In the genomic region with DNA sequence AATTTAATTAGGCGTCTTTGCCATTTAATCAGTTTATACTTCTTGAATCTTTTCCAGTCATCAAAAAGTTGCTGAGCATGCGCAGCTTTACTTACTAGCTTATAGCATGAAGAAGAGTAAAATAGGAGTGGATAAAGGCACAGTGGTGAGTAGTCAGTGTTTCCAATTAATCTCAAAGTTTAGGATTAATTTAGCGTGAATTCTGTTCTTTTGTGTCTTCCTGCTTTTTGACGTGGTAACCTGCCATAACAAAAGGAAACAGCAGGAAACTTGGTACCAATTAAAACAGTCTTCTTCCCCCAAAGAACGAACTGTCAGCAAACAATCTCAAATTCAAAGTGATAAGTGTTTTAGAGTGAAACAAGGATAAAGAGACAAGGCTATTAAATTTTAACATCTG, we compare ENCODE assay signal across 27 cellular contexts.
"Had no signal": no experiment of that assay in that cellular context is flagged by ENCODE, and none has a peak within 500 bp of the region (broad histone marks: within the 10 kb centered on the region; RNA-seq: fewer than 3 reads in every experiment).

No MANE protein-coding gene starts in this region.

- ATAC-seq: heart right ventricle; left cardiac atrium; left lung; mucosa of descending colon; natural killer cell treated with Interleukin-12 subunit alpha and Interleukin-12 subunit beta and Interleukin-15 and Interleukin-18, amount 100 ng/mL, for 72 hours; right cardiac atrium; stimulated activated effector memory CD8-positive, alpha-beta T cell treated with anti-CD3 and anti-CD28 coated beads, Interleukin-12 subunit alpha, Interleukin-12 subunit beta, amount 100 ng/mL, for 72 hours had no signal

- H3K27me3 Mint-ChIP-seq: dendritic cell treated with granulocyte-macrophage colony-stimulating factor and Interleukin-4, amounts not matched to agents 40 ng/mL and 50 ng/mL, for 4 days; naive B cell; natural killer cell treated with Interleukin-12 subunit alpha and Interleukin-12 subunit beta and Interleukin-15 and Interleukin-18, amount 100 ng/mL, for 72 hours had no signal

- H3K4me3 Mint-ChIP-seq: dendritic cell treated with granulocyte-macrophage colony-stimulating factor and Interleukin-4, amounts not matched to agents 40 ng/mL and 50 ng/mL, for 4 days; mesothelial cell of epicardium; naive B cell; natural killer cell treated with Interleukin-12 subunit alpha and Interleukin-12 subunit beta and Interleukin-15 and Interleukin-18, amount 100 ng/mL, for 72 hours; neural crest cell; stimulated activated effector memory CD8-positive, alpha-beta T cell treated with anti-CD3 and anti-CD28 coated beads, Interleukin-12 subunit alpha, Interleukin-12 subunit beta, amount 100 ng/mL, for 72 hours had no signal

- H3K4me1 ChIP-seq: colonic mucosa, left lung, prostate gland, stomach had no signal

- H3K27ac Mint-ChIP-seq: dendritic cell treated with granulocyte-macrophage colony-stimulating factor and Interleukin-4, amounts not matched to agents 40 ng/mL and 50 ng/mL, for 4 days; mesothelial cell of epicardium; naive B cell; natural killer cell treated with Interleukin-12 subunit alpha and Interleukin-12 subunit beta and Interleukin-15 and Interleukin-18, amount 100 ng/mL, for 72 hours; stimulated activated effector memory CD8-positive, alpha-beta T cell treated with anti-CD3 and anti-CD28 coated beads, Interleukin-12 subunit alpha, Interleukin-12 subunit beta, amount 100 ng/mL, for 72 hours had no signal

- DNase-seq: colonic mucosa; effector CD8-positive, alpha-beta T cell; esophagus squamous epithelium; foreskin melanocyte; glutamatergic neuron; heart right ventricle; hippocampal formation; left cardiac atrium; left lung; mesenchymal stem cell; mucosa of descending colon; naive B cell; nucleus accumbens; right cardiac atrium; sigmoid colon; stimulated activated CD4-positive, alpha-beta T cell treated with anti-CD3 and anti-CD28 coated beads, Interleukin-2, amount 100 ng/mL, for 24 hours; stimulated activated CD4-positive, alpha-beta T cell treated with anti-CD3 and anti-CD28 coated beads, Interleukin-4, amount 100 ng/mL, for 24 hours; stimulated activated naive CD4-positive, alpha-beta T cell treated with Interleukin-2 at 50 U/mL for 16 hours; stomach; thyroid gland; trophoblast cell had no signal

- H3K27me3 ChIP-seq: colonic mucosa, esophagus squamous epithelium, heart right ventricle, left lung, sigmoid colon, stomach, thyroid gland had no signal

- H3K27ac ChIP-seq: colonic mucosa, heart right ventricle, left lung, prostate gland, sigmoid colon, stomach, thyroid gland had no signal

- H3K9me3 Mint-ChIP-seq: dendritic cell treated with granulocyte-macrophage colony-stimulating factor and Interleukin-4, amounts not matched to agents 40 ng/mL and 50 ng/mL, for 4 days; mesothelial cell of epicardium; naive B cell; natural killer cell treated with Interleukin-12 subunit alpha and Interleukin-12 subunit beta and Interleukin-15 and Interleukin-18, amount 100 ng/mL, for 72 hours; neural crest cell; stimulated activated effector memory CD8-positive, alpha-beta T cell treated with anti-CD3 and anti-CD28 coated beads, Interleukin-12 subunit alpha, Interleukin-12 subunit beta, amount 100 ng/mL, for 72 hours had no signal

- H3K9me3 ChIP-seq: colonic mucosa, esophagus squamous epithelium, heart right ventricle, left lung, mucosa of descending colon, prostate gland, sigmoid colon, stomach, thyroid gland had no signal

- H3K36me3 ChIP-seq: colonic mucosa, esophagus squamous epithelium, left lung, prostate gland, thyroid gland had no signal

- H3K4me3 ChIP-seq: colonic mucosa, esophagus squamous epithelium, heart right ventricle, left lung, mucosa of descending colon, prostate gland, sigmoid colon, stomach, thyroid gland had no signal
